Comparison of ENCODE assay signal across 14 cellular contexts in genomic region chr1:241716915-241717651, GRCh38.
DNase-seq lines count a peak whose midpoint lies in the region; ATAC-seq and TF ChIP-seq lines count a peak whose summit lies in the region.
"Had no signal": no experiment of that assay in that cellular context is flagged by ENCODE, and none has a peak within 500 bp of the region (broad histone marks: within the 10 kb centered on the region; RNA-seq: fewer than 3 reads in every experiment).

No MANE protein-coding gene starts in this region.

- no peaks in the 10 kb centered on the region for H3F3A ChIP-seq in MM.1S (ENCODE audit: insufficient read depth, low read length)

- no peak overlapping the region for H3K4me2 ChIP-seq in MM.1S (ENCODE audit: low read depth, low read length)

- no peaks in the 10 kb centered on the region for H3K79me2 ChIP-seq in MM.1S (ENCODE audit: low read length)

- H3K9me2 ChIP-seq in MM.1S (replicated peaks; ENCODE audit: insufficient read depth, low read length), result no peaks in the 10 kb centered on the region

- H3K27me3 ChIP-seq in MM.1S (replicated peaks; ENCODE audit: insufficient read depth, low read length) (no peaks in the 10 kb centered on the region), SJCRH30 (no peaks in the 10 kb centered on the region)
- H3K27me3 ChIP-seq: esophagus muscularis mucosa had no signal

- peaks cover 14% of the 10 kb centered on the region for H3K4me1 Mint-ChIP-seq in activated T-cell treated with anti-CD3 and anti-CD28 coated beads, Interleukin-2, amount 50 U/mL, for 4 hours (ENCODE audit: low read depth)
- H3K4me1 Mint-ChIP-seq: memory B cell had no signal

- DNase-seq in stimulated activated CD4-positive, alpha-beta T cell treated with anti-CD3 and anti-CD28 coated beads, Interleukin-15, amount 100 ng/mL, for 24 hours, result peak; percentile 45
- no peak for DNase-seq in stimulated activated CD4-positive, alpha-beta T cell treated with anti-CD3 and anti-CD28 coated beads, Interleukin-2, amount 100 ng/mL, for 24 hours
- peak; percentile 9 for DNase-seq in activated T-cell treated with anti-CD3 and anti-CD28 coated beads, Interleukin-2, amount 50 U/mL, for 4 hours
- peak; percentile 66 for DNase-seq in islet precursor cell
- DNase-seq in MM.1S, result no peak
- no peak for DNase-seq in SJCRH30
- DNase-seq: GOT3, NCI-H2029, SHP77 treated with DMSO at 0.1 percent for 48 hours had no signal

- H3K9ac ChIP-seq in MM.1S (ENCODE audit: low read length), result no peak overlapping the region

- no peaks in the 10 kb centered on the region for H3K9me3 Mint-ChIP-seq in activated T-cell treated with anti-CD3 and anti-CD28 coated beads, Interleukin-2, amount 50 U/mL, for 4 hours
- H3K9me3 Mint-ChIP-seq: activated T-helper 2 cell treated with anti-CD3 and anti-CD28 coated beads, Interferon-gamma antibody, Interleukin-2, Interleukin-4, amounts not matched to agents 10 μg/mL and 5 μg/mL and 100 μg/mL, durations not matched to agents 14 hours and 24 hours and 36 hours; memory B cell had no signal

- H3K4me1 ChIP-seq in MM.1S (ENCODE audit: low read length), result no peaks in the 10 kb centered on the region
- H3K4me1 ChIP-seq in SJCRH30, result no peaks in the 10 kb centered on the region
- H3K4me1 ChIP-seq: esophagus muscularis mucosa had no signal

- no peaks in the 10 kb centered on the region for H4K20me1 ChIP-seq in MM.1S (ENCODE audit: insufficient read depth, low read length)

- H3K36me3 ChIP-seq in MM.1S (replicated peaks; ENCODE audit: insufficient read depth, low read length), result no peaks in the 10 kb centered on the region
- no peaks in the 10 kb centered on the region for H3K36me3 ChIP-seq in SJCRH30
- H3K36me3 ChIP-seq: esophagus muscularis mucosa had no signal

- no peak overlapping the region for H2AFZ ChIP-seq in MM.1S (ENCODE audit: low read length)

- no peak overlapping the region for H3K4me3 ChIP-seq in MM.1S (ENCODE audit: low read length)
- H3K4me3 ChIP-seq in SJCRH30, result no peak overlapping the region
- H3K4me3 ChIP-seq: esophagus muscularis mucosa had no signal

- H3K27me3 Mint-ChIP-seq in activated T-cell treated with anti-CD3 and anti-CD28 coated beads, Interleukin-2, amount 50 U/mL, for 4 hours (ENCODE audit: low read depth), result peaks cover 5% of the 10 kb centered on the region

- peaks cover 2% of the 10 kb centered on the region for H3K36me3 Mint-ChIP-seq in activated T-cell treated with anti-CD3 and anti-CD28 coated beads, Interleukin-2, amount 50 U/mL, for 4 hours (ENCODE audit: insufficient read depth)
- H3K36me3 Mint-ChIP-seq: memory B cell had no signal

- TF ChIP-seq CTCF in MM.1S (IDR thresholded peaks at IDR 0.05; ENCODE audit: low read length), result no peak

- H3K9me3 ChIP-seq in MM.1S (replicated peaks; ENCODE audit: insufficient read depth, low read length) (no peaks in the 10 kb centered on the region), SJCRH30 (replicated peaks) (no peaks in the 10 kb centered on the region)
- H3K9me3 ChIP-seq: esophagus muscularis mucosa had no signal

- ATAC-seq in activated T-cell treated with anti-CD3 and anti-CD28 coated beads, Interleukin-2, amount 50 U/mL, for 4 hours, result peak; percentile 99
- ATAC-seq in HG02852 (IDR thresholded peaks at IDR 0.05; ENCODE audit: unreplicated experiment) (no peak), HG03460 (IDR thresholded peaks at IDR 0.05; ENCODE audit: unreplicated experiment) (no peak)

- H3K27ac ChIP-seq in MM.1S (ENCODE audit: low read length) (no peak overlapping the region), SJCRH30 (no peak overlapping the region)
- H3K27ac ChIP-seq: esophagus muscularis mucosa had no signal

- no peak overlapping the region for H3K4me3 Mint-ChIP-seq in activated T-cell treated with anti-CD3 and anti-CD28 coated beads, Interleukin-2, amount 50 U/mL, for 4 hours
- H3K4me3 Mint-ChIP-seq: memory B cell had no signal

Comparison
In these comparisons a context has a peak if more than half of its experiments do, and no peak if none do; other contexts are left out.
1. DNase-seq: peak in stimulated activated CD4-positive, alpha-beta T cell treated with anti-CD3 and anti-CD28 coated beads, Interleukin-15, amount 100 ng/mL, for 24 hours (single experiment), activated T-cell treated with anti-CD3 and anti-CD28 coated beads, Interleukin-2, amount 50 U/mL, for 4 hours (single experiment) and islet precursor cell (single experiment); none in stimulated activated CD4-positive, alpha-beta T cell treated with anti-CD3 and anti-CD28 coated beads, Interleukin-2, amount 100 ng/mL, for 24 hours (0 of 2), MM.1S (single experiment) and SJCRH30 (0 of 2).
2. ATAC-seq: peak in activated T-cell treated with anti-CD3 and anti-CD28 coated beads, Interleukin-2, amount 50 U/mL, for 4 hours (2 of 2); none in HG02852 (single experiment) and HG03460 (single experiment).